2 cellular contexts compared by ENCODE assay signal in the genomic region with DNA sequence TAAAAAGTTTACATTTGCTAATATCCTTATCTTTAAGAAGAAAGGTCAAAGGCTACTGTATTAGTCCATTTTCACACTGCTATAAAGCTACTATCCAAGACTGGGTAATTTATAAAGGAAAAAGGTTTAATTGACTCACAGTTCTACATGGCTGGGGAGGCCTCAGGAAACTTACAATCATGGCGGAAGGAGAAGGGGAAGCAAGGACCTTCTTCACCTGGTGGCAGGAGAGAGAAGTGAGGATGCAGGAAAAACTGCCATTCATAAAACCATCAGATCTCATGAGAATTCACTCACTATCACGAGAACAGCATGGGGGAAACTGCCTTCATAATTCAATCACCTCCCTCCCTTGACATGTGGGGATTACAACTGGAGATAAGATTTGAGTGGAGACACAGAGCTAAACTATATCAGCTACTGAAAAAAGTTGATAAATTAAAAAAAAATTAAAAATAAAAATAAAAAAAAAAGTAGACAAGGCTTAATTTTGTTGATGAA. TPM values are rescaled to one million over a fixed set of nuclear protein-coding genes. Genes with fewer than 3 reads are reported as not detected.
"Had no signal": no experiment of that assay in that cellular context is flagged by ENCODE, and none has a peak within 500 bp of the region (broad histone marks: within the 10 kb centered on the region; RNA-seq: fewer than 3 reads in every experiment).

No MANE protein-coding gene starts in this region.

RNA-seq across cellular contexts. Expression of a gene that starts 23.7 kb away (rescaled TPM):
- total RNA-seq: lung microvascular endothelial cell had no signal
- polyA plus RNA-seq: naive thymus-derived CD8-positive, alpha-beta T cell had no signal
